Comparison of ENCODE assay signal across 9 cellular contexts in the genomic region with DNA sequence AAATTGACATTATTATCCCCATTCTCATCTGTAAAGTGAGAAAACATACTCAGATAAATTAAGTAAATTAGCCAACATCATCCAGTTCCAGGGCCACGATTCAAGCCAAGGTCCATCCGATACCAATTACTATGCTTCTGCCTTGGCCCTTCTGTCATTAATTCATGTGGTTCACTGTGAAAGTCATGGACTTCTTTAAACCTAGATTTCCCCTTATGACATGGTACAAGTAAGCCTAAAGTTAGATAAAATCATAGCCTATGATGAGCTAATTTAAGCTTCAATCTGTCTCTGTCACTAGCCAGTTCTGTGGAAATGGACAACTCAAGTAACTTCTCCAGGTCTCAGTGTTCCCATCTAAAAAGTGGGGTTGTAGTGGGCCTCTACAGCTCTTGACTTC.
DNase-seq lines count a peak whose midpoint lies in the region; ATAC-seq, FAIRE-seq and TF ChIP-seq lines count a peak whose summit lies in the region.
"Had no signal": no experiment of that assay in that cellular context is flagged by ENCODE, and none has a peak within 500 bp of the region (broad histone marks: within the 10 kb centered on the region; RNA-seq: fewer than 3 reads in every experiment).

No MANE protein-coding gene starts in this region.

- no peaks in the 10 kb centered on the region for H3K27me3 ChIP-seq in CD4-positive, alpha-beta T cell (ENCODE audit: control insufficient read depth, insufficient read depth, low read length)
- H3K27me3 ChIP-seq in OCI-LY3 (ENCODE audit: low read depth, low read length): no peaks in the 10 kb centered on the region
- no peaks in the 10 kb centered on the region for H3K27me3 ChIP-seq in endothelial cell of umbilical vein (ENCODE audit: control insufficient read depth in 2 of 2, insufficient read depth in 2 of 2, low read length in 2 of 2)
- no peaks in the 10 kb centered on the region for H3K27me3 ChIP-seq in psoas muscle (ENCODE audit: insufficient read depth in 3 of 3, low read length in 2 of 3)

- no peak for TF ChIP-seq CTCF in CD4-positive, alpha-beta T cell (IDR thresholded peaks at IDR 0.05)
- TF ChIP-seq CTCF in OCI-LY3 (IDR thresholded peaks at IDR 0.05; ENCODE audit: low read depth, low read length): no peak
- no peak for TF ChIP-seq CTCF in endothelial cell of umbilical vein (IDR thresholded peaks at IDR 0.05; ENCODE audit: extremely low read depth in 1 of 2, insufficient read depth in 1 of 2, low read depth in 1 of 2, low read length in 2 of 2)
- no peak for TF ChIP-seq CTCF in psoas muscle (IDR thresholded peaks at IDR 0.05)
- no peak for TF ChIP-seq CTCF in lower leg skin (IDR thresholded peaks at IDR 0.05)

- H3K4me2 ChIP-seq in OCI-LY3 (ENCODE audit: low read length) (peak overlapping the region; percentile 90), endothelial cell of umbilical vein (ENCODE audit: insufficient read depth, low read length) (peak overlapping the region; percentile 79)

- intact Hi-C loops in CD4-positive, alpha-beta T cell (cut with DNase I, micrococcal nuclease): no loop called here
- intact Hi-C loops in endothelial cell of umbilical vein (cut with micrococcal nuclease) (loop anchor here (1.0 to 5.0 kb wide), 5 partner anchors 69 to 509 kb away; no protein-coding TSS in a partner anchor), psoas muscle (cut with DNase I) (loop anchor here (1.0 to 10.0 kb wide), 3 partner anchors 103 to 228 kb away; a partner anchor contains a TSS), lower leg skin (cut with DNase I; ENCODE audit: low total_unique reads) (loop anchor here (10.0 kb wide), 1 partner anchor 223 kb away; a partner anchor contains a TSS)

- DNase-seq in CD4-positive, alpha-beta T cell: no peak
- DNase-seq in endothelial cell of umbilical vein (ENCODE audit: low read depth, low spot score) (no peak), psoas muscle (no peak), NCI-H446 treated with DMSO at 0.1 percent for 48 hours (lab: John Stamatoyannopoulos, UW) (no peak), lower leg skin (ENCODE audit: low spot score in 2 of 2) (no peak), SK-N-DZ (ENCODE audit: low spot score) (no peak)
- DNase-seq: activated naive CD8-positive, alpha-beta T cell treated with anti-CD3 and anti-CD28 coated beads, Interleukin-2, amount 10 ng/mL, durations not matched to agents 7 days and 5 days had no signal

- TSS peak; percentile 31 for BruUV-seq in endothelial cell of umbilical vein (replicated peaks; lab: Mats Ljungman, UMichigan)

- H2AFZ ChIP-seq in OCI-LY3 (ENCODE audit: low read depth, low read length) (no peak overlapping the region), endothelial cell of umbilical vein (ENCODE audit: low read depth, low read length) (peak overlapping the region; percentile 27)

- peak overlapping the region; percentile 65 for H3K27ac Mint-ChIP-seq in CD4-positive, alpha-beta T cell

- H3K9ac ChIP-seq in OCI-LY3 (ENCODE audit: low read length): peak overlapping the region; percentile 84
- H3K9ac ChIP-seq in endothelial cell of umbilical vein (replicated peaks; ENCODE audit: extremely low read depth, insufficient read depth, low read length): peak overlapping the region; percentile 78

- no peaks in the 10 kb centered on the region for H3K9me1 ChIP-seq in endothelial cell of umbilical vein (replicated peaks; ENCODE audit: control insufficient read depth, extremely low read depth, insufficient read depth, low read length)

- peaks cover 18% of the 10 kb centered on the region for H3K4me1 Mint-ChIP-seq in CD4-positive, alpha-beta T cell (ENCODE audit: low read depth)

- TF ChIP-seq POLR2A in endothelial cell of umbilical vein (IDR thresholded peaks at IDR 0.05; ENCODE audit: low read depth, low read length): no peak
- TF ChIP-seq POLR2A in lower leg skin (IDR thresholded peaks at IDR 0.05): no peak

- no peaks in the 10 kb centered on the region for H3K9me3 Mint-ChIP-seq in CD4-positive, alpha-beta T cell
- H3K9me3 Mint-ChIP-seq: activated naive CD8-positive, alpha-beta T cell treated with anti-CD3 and anti-CD28 coated beads, Interleukin-2, amount 10 ng/mL, durations not matched to agents 7 days and 5 days had no signal

- peak overlapping the region; percentile 69 for H3K4me3 ChIP-seq in OCI-LY3 (ENCODE audit: low read length)
- no peak overlapping the region for H3K4me3 ChIP-seq in endothelial cell of umbilical vein (replicated peaks in 1 of 3; ENCODE audit: insufficient read depth in 1 of 3, low read depth in 1 of 3, low read length in 3 of 3)
- peak overlapping the region; percentile 69 for H3K4me3 ChIP-seq in psoas muscle
- no peak overlapping the region for H3K4me3 ChIP-seq in lower leg skin (ENCODE audit: low read depth, poor library complexity, severe bottlenecking)

- no peaks in the 10 kb centered on the region for H3K9me3 ChIP-seq in CD4-positive, alpha-beta T cell (ENCODE audit: control insufficient read depth, low read length)
- H3K9me3 ChIP-seq in OCI-LY3 (ENCODE audit: insufficient read depth, low read length) (no peaks in the 10 kb centered on the region), endothelial cell of umbilical vein (replicated peaks; ENCODE audit: control insufficient read depth, insufficient read depth, low read length) (no peaks in the 10 kb centered on the region), psoas muscle (no peaks in the 10 kb centered on the region)

- H3K36me3 Mint-ChIP-seq in CD4-positive, alpha-beta T cell (ENCODE audit: low read depth): no peaks in the 10 kb centered on the region
- H3K36me3 Mint-ChIP-seq: activated naive CD8-positive, alpha-beta T cell treated with anti-CD3 and anti-CD28 coated beads, Interleukin-2, amount 10 ng/mL, durations not matched to agents 7 days and 5 days had no signal

- dilution Hi-C loops in endothelial cell of umbilical vein (cut with MboI; ENCODE audit: extremely low pct_ligation_motif_present, low sequenced_read_pairs): no loop called here

- FAIRE-seq in endothelial cell of umbilical vein (lab: Jason Lieb, UNC): no peak

- POLR2A ChIA-PET in CD4-positive, alpha-beta T cell (lab: Charles Lee): no interaction called here
- POLR2A ChIA-PET in endothelial cell of umbilical vein (lab: Charles Lee): interaction anchor here (1.4 kb wide), 1 partner anchor 224 kb away, joined by 9 read pairs; no protein-coding TSS in a partner anchor

- no peaks in the 10 kb centered on the region for H3K27me3 Mint-ChIP-seq in CD4-positive, alpha-beta T cell

- no peak overlapping the region for H3K27ac ChIP-seq in CD4-positive, alpha-beta T cell (ENCODE audit: low read depth, low read length)
- peak overlapping the region; percentile 99 for H3K27ac ChIP-seq in OCI-LY3 (ENCODE audit: low read length)
- H3K27ac ChIP-seq in endothelial cell of umbilical vein (ENCODE audit: insufficient read depth, low read depth, low read length): peak overlapping the region; percentile 83
- H3K27ac ChIP-seq in psoas muscle: peak overlapping the region; percentile 91

- CTCF ChIA-PET in CD4-positive, alpha-beta T cell (lab: Charles Lee): interaction anchor here (0.6 kb wide), 1 partner anchor 11 kb away, joined by 3 read pairs; no protein-coding TSS in a partner anchor
- CTCF ChIA-PET in endothelial cell of umbilical vein (lab: Charles Lee): interaction anchor here (1.1 to 3.1 kb wide), 6 partner anchors 11 to 508 kb away, joined by 3 to 16 read pairs (median 4); no protein-coding TSS in a partner anchor

- no peak for ATAC-seq in CD4-positive, alpha-beta T cell (ENCODE audit: poor library complexity)
- ATAC-seq in psoas muscle (peak in 3 of 4 donors; percentile 30 to 48 (median 37)), GM19397 (IDR thresholded peaks at IDR 0.05; ENCODE audit: unreplicated experiment) (no peak)

- H3K36me3 ChIP-seq in OCI-LY3 (replicated peaks; ENCODE audit: low read depth, low read length): no peaks in the 10 kb centered on the region
- H3K36me3 ChIP-seq in endothelial cell of umbilical vein (ENCODE audit: control insufficient read depth in 2 of 2, extremely low read depth in 1 of 2, insufficient read depth in 2 of 2, low read length in 2 of 2): no peaks in the 10 kb centered on the region
- peaks cover 0 to 8% of the 10 kb centered on the region in 2 donors for H3K36me3 ChIP-seq in psoas muscle (ENCODE audit: insufficient read depth in 1 of 2, low read depth in 1 of 2)

- WGBS in psoas muscle, 3 donors: 24 to 41% (median 24%) methylated on average over 2 of the region's 2 CpGs
- 30 to 44% methylated on average over 2 of the region's 2 CpGs for WGBS in lower leg skin, 2 donors

- no peak overlapping the region for H3K4me3 Mint-ChIP-seq in CD4-positive, alpha-beta T cell
- H3K4me3 Mint-ChIP-seq: activated naive CD8-positive, alpha-beta T cell treated with anti-CD3 and anti-CD28 coated beads, Interleukin-2, amount 10 ng/mL, durations not matched to agents 7 days and 5 days had no signal

- H4K20me1 ChIP-seq in OCI-LY3 (ENCODE audit: insufficient read depth, low read length): no peaks in the 10 kb centered on the region
- no peaks in the 10 kb centered on the region for H4K20me1 ChIP-seq in endothelial cell of umbilical vein (replicated peaks; ENCODE audit: control insufficient read depth, extremely low read depth, insufficient read depth, low read length)

- H3K4me1 ChIP-seq in OCI-LY3 (ENCODE audit: low read length) (peaks cover 95% of the 10 kb centered on the region), endothelial cell of umbilical vein (ENCODE audit: control insufficient read depth, extremely low read depth, insufficient read depth, low read length) (peaks cover 22% of the 10 kb centered on the region), psoas muscle (peaks cover 43% of the 10 kb centered on the region)

- H3K79me2 ChIP-seq in OCI-LY3 (ENCODE audit: low read length) (peaks cover 8% of the 10 kb centered on the region), endothelial cell of umbilical vein (ENCODE audit: control insufficient read depth, insufficient read depth, low read length) (no peaks in the 10 kb centered on the region)

TF ChIP-seq in endothelial cell of umbilical vein, 7 proteins besides CTCF, POLR2A, EP300 and RAD21:
- TF ChIP-seq FOS (IDR thresholded peaks at IDR 0.05; ENCODE audit: borderline replicate concordance, insufficient read depth, low read length): no peak
- TF ChIP-seq POLR2AphosphoS5 (IDR thresholded peaks at IDR 0.05; ENCODE audit: insufficient read depth, low read depth, low read length): no peak
- no peak for TF ChIP-seq MYC (IDR thresholded peaks at IDR 0.05; ENCODE audit: low read depth, low read length)
- no peak for TF ChIP-seq GATA2 (IDR thresholded peaks at IDR 0.05; ENCODE audit: insufficient read depth, insufficient read length, low read depth, low read length)
- no peak for TF ChIP-seq JUN (IDR thresholded peaks at IDR 0.05; ENCODE audit: borderline replicate concordance, insufficient read depth, insufficient read length, low read depth)
- TF ChIP-seq, protein P1, sequence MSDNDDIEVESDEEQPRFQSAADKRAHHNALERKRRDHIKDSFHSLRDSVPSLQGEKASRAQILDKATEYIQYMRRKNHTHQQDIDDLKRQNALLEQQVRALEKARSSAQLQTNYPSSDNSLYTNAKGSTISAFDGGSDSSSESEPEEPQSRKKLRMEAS (IDR thresholded peaks at IDR 0.05; ENCODE audit: insufficient read depth, insufficient read length): no peak
- no peak for TF ChIP-seq EZH2 (IDR thresholded peaks at IDR 0.05; ENCODE audit: borderline replicate concordance, low read depth, low read length, severe bottlenecking)

Comparison
In these comparisons a context has a peak if more than half of its experiments do, and no peak if none do; other contexts are left out.
1. ATAC-seq: peak in psoas muscle (3 of 4); none in CD4-positive, alpha-beta T cell (single experiment) and GM19397 (single experiment).
2. H3K4me3 ChIP-seq: peak in OCI-LY3 (single experiment) and psoas muscle (single experiment); none in endothelial cell of umbilical vein (0 of 3) and lower leg skin (single experiment).
3. intact Hi-C loops: an anchor here in endothelial cell of umbilical vein (1.0 to 5.0 kb wide), psoas muscle (1.0 to 10.0 kb wide) and lower leg skin (10.0 kb wide); none called in CD4-positive, alpha-beta T cell.